ENCODE assay signal across 12 cellular contexts in the genomic region with DNA sequence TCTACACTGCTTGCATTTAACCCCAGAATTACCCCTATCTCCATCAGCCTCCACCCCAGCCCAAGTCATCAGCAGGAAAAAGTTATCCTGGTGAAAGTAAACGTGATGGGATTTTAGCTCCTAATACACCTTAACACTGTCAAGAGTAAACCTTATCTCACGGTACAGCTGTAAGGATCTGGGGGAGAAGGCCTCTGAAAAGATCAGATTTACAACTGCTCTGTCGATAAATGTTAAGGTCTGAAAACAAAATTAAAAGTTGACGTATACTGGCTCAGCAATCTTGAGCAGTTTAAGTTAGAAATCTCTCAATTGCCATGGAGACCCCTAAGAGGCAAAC. TPM values are rescaled to one million over a fixed set of nuclear protein-coding genes. Genes with fewer than 3 reads are reported as not detected.
DNase-seq lines count a peak whose midpoint lies in the region; ATAC-seq and TF ChIP-seq lines count a peak whose summit lies in the region.
"Had no signal": no experiment of that assay in that cellular context is flagged by ENCODE, and none has a peak within 500 bp of the region (broad histone marks: within the 10 kb centered on the region; RNA-seq: fewer than 3 reads in every experiment).

No MANE protein-coding gene starts in this region.

- no peak overlapping the region for H2BK15ac ChIP-seq in mesendoderm (replicated peaks; ENCODE audit: low read depth)

- H3K27me3 ChIP-seq in dorsolateral prefrontal cortex (peaks cover 0 to 77% (median 29%) of the 10 kb centered on the region in 45 donors), mesendoderm (ENCODE audit: insufficient read depth, low read length, poor library complexity) (peaks cover 15% of the 10 kb centered on the region), transverse colon (no peaks in the 10 kb centered on the region), foreskin keratinocyte (no peaks in the 10 kb centered on the region)

- H4K8ac ChIP-seq in mesendoderm (ENCODE audit: low read depth, low read length): no peak overlapping the region

- H3K79me2 ChIP-seq in mesendoderm (ENCODE audit: control insufficient read depth, insufficient read depth, low read length): no peaks in the 10 kb centered on the region

- peak; percentile 22 for DNase-seq in KBM-7
- no peak for DNase-seq in dorsolateral prefrontal cortex
- peak; percentile 3 for DNase-seq in mesendoderm
- no peak for DNase-seq in transverse colon
- no peak for DNase-seq in hypothalamus (lab: John Stamatoyannopoulos, UW)
- DNase-seq in foreskin keratinocyte: no peak
- DNase-seq: activated CD8-positive, alpha-beta memory T cell treated with anti-CD3 and anti-CD28 coated beads, Interleukin-2, amount 50 U/mL, for 4 hours; amniotic stem cell; CD4-positive, CD25-positive, alpha-beta regulatory T cell; SHP77; stimulated activated CD4-positive, alpha-beta T cell treated with anti-CD3 and anti-CD28 coated beads, Interleukin-12 subunit alpha, Interleukin-12 subunit beta, amount 100 ng/mL, for 4 hours had no signal

- H3K27ac ChIP-seq in dorsolateral prefrontal cortex: no peak overlapping the region
- H3K27ac ChIP-seq in mesendoderm (ENCODE audit: low read depth, low read length): no peak overlapping the region
- peak overlapping the region; percentile 71 to 98 (median 78) for H3K27ac ChIP-seq in transverse colon
- H3K27ac ChIP-seq in foreskin keratinocyte: no peak overlapping the region

- no peaks in the 10 kb centered on the region for H3K4me1 ChIP-seq in mesendoderm (ENCODE audit: control insufficient read depth, low read depth, low read length)
- peaks cover 3 to 81% (median 33%) of the 10 kb centered on the region in 4 donors for H3K4me1 ChIP-seq in transverse colon
- peaks cover 41% of the 10 kb centered on the region for H3K4me1 ChIP-seq in foreskin keratinocyte

- H4K5ac ChIP-seq in mesendoderm (ENCODE audit: low read length): no peak overlapping the region

- no peak overlapping the region for H2BK120ac ChIP-seq in mesendoderm (ENCODE audit: low read depth, low read length)

- intact Hi-C loops in dorsolateral prefrontal cortex (cut with DNase I) (loop anchor here in 1 of 2 donors (10.0 kb wide), 1 partner anchor 297 kb away; a partner anchor contains a TSS), transverse colon (cut with DNase I; ENCODE audit: low total_unique reads) (loop anchor here (5.0 to 10.0 kb wide), 2 partner anchors 237 to 289 kb away; a partner anchor contains a TSS)

- peak overlapping the region in 40 of 59 donors; percentile 13 to 60 (median 36) for H3K4me3 ChIP-seq in dorsolateral prefrontal cortex
- H3K4me3 ChIP-seq in mesendoderm (ENCODE audit: low read length): no peak overlapping the region
- peak overlapping the region in 3 of 4 donors; percentile 17 to 47 (median 25) for H3K4me3 ChIP-seq in transverse colon

- TF ChIP-seq POLR2A in transverse colon (IDR thresholded peaks at IDR 0.05): no peak

- no peak overlapping the region for H3K9ac ChIP-seq in mesendoderm (ENCODE audit: low read length)

- WGBS in mesendoderm (ENCODE audit: extremely low coverage, insufficient coverage, low lambda C conversion rate): no CpG with 5 or more reads among the region's 4 CpGs
- WGBS in transverse colon (ENCODE audit: low coverage in 1 of 2), 2 donors: 25 to 48% methylated on average over 3 to 4 of the region's 4 CpGs

- H3K4me2 ChIP-seq in mesendoderm (ENCODE audit: low read length): no peak overlapping the region

- H3K23ac ChIP-seq in mesendoderm (ENCODE audit: low read length): no peak overlapping the region

- H3K9me3 ChIP-seq in transverse colon: no peaks in the 10 kb centered on the region

- TF ChIP-seq EP300 in transverse colon (IDR thresholded peaks at IDR 0.05; ENCODE audit: low read depth): no peak

- H3K18ac ChIP-seq in mesendoderm (ENCODE audit: low read length): no peak overlapping the region

- no peak overlapping the region for H3K4ac ChIP-seq in mesendoderm (ENCODE audit: low read depth, low read length)

- H3K36me3 ChIP-seq in mesendoderm (ENCODE audit: control insufficient read depth, insufficient read depth, low read length) (no peaks in the 10 kb centered on the region), transverse colon (no peaks in the 10 kb centered on the region)

- no peak overlapping the region for H3K56ac ChIP-seq in mesendoderm (ENCODE audit: low read length)

- TF ChIP-seq CTCF in dorsolateral prefrontal cortex (IDR thresholded peaks at IDR 0.05 in 54 of 56, conservative IDR thresholded peaks at IDR 0.05 in 2 of 56; ENCODE audit: low read depth in 1 of 56, partially characterized antibody in 56 of 56): no peak
- no peak for TF ChIP-seq CTCF in transverse colon (IDR thresholded peaks at IDR 0.05)
- TF ChIP-seq CTCF in foreskin keratinocyte (conservative IDR thresholded peaks at IDR 0.05): no peak

- no peaks in the 10 kb centered on the region for H3K79me1 ChIP-seq in mesendoderm (ENCODE audit: low read length)

- ATAC-seq in GM18519 (IDR thresholded peaks at IDR 0.05; ENCODE audit: low FRiP score, unreplicated experiment) (no peak), foreskin keratinocyte (no peak)

- H2AK5ac ChIP-seq in mesendoderm (ENCODE audit: low read length): no peak overlapping the region

- in situ Hi-C loops in KBM-7 (cut with MboI; ENCODE audit: low pct_unique_long_range_greater_than_20kb, low sequenced_read_pairs): loop anchor here (10.0 kb wide), 1 partner anchor 297 kb away; a partner anchor contains a TSS
- in situ Hi-C loops in transverse colon (cut with MboI; ENCODE audit: low pct_ligation_motif_present in 1 of 4, low pct_unique_long_range_greater_than_20kb in 1 of 4, low sequenced_read_pairs in 3 of 4): loop anchor here (5.0 to 25.0 kb wide), 6 partner anchors 237 to 996 kb away; a partner anchor contains a TSS

- H2BK5ac ChIP-seq in mesendoderm (ENCODE audit: low read length): no peak overlapping the region

RNA-seq across cellular contexts. Expression of a gene that starts 6.2 kb away (rescaled TPM):
- 10 to 100 TPM; 13.3 to 44.8 (median 28.6) TPM for total RNA-seq in dorsolateral prefrontal cortex
- polyA plus RNA-seq in mesendoderm (2013, experiment 1 of 2): 2.9 TPM
- 2.5 TPM for polyA plus RNA-seq in mesendoderm (2013, experiment 2 of 2)
- total RNA-seq in transverse colon: 10 to 100 TPM in 3 of 4 donors, 1 to 10 TPM in 1; 2.6 to 35.2 (median 23.8) TPM
- total RNA-seq in foreskin keratinocyte: 17.0 and 18.5 TPM in 2 replicates
- polyA plus RNA-seq in foreskin keratinocyte: 5.2 and 6.4 TPM in 2 replicates

Comparison
In these comparisons a context has a peak if more than half of its experiments do, and no peak if none do; other contexts are left out.
1. DNase-seq: peak in KBM-7 (single experiment) and mesendoderm (single experiment); none in dorsolateral prefrontal cortex (0 of 10), transverse colon (single experiment), hypothalamus (0 of 51) and foreskin keratinocyte (0 of 2).
2. H3K27ac ChIP-seq: peak in transverse colon (4 of 4); none in dorsolateral prefrontal cortex (0 of 59), mesendoderm (single experiment) and foreskin keratinocyte (single experiment).